Comparison of ENCODE assay signal across 20 cellular contexts in the genomic region with DNA sequence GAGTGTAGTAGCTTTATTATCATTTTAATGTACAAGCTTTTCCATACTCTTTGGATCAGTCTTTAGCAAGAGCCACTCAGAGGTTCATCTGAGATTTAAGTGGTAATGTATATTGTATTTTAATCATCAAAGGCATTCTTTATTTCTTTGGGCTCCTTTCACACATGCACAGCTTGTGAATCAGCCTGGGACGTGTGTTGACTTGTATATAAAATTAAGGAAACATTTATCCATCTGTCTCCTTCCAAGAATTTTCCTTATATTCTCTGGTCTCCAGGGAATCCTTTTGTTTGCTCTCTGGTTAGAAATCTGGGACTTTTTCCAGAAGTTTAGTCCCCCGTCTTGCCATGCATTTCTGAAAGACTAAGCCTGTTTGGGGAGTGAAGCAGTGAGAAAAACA.
DNase-seq lines count a peak whose midpoint lies in the region; ATAC-seq and TF ChIP-seq lines count a peak whose summit lies in the region.
"Had no signal": no experiment of that assay in that cellular context is flagged by ENCODE, and none has a peak within 500 bp of the region (broad histone marks: within the 10 kb centered on the region; RNA-seq: fewer than 3 reads in every experiment).

No MANE protein-coding gene starts in this region.

- no peaks in the 10 kb centered on the region for H3K9me3 ChIP-seq in ascending aorta

- DNase-seq in NCI-H1105 treated with DMSO at 0.1 percent for 48 hours (lab: John Stamatoyannopoulos, UW): peak; percentile 19
- no peak for DNase-seq in NCI-H1105 (lab: John Stamatoyannopoulos, UW)
- DNase-seq in NCI-H446 treated with DMSO at 0.1 percent for 48 hours (lab: John Stamatoyannopoulos, UW): peak; percentile 88
- peak; percentile 1 to 5 for DNase-seq in foreskin keratinocyte
- no peak for DNase-seq in kidney glomerular epithelial cell (lab: John Stamatoyannopoulos, UW)
- DNase-seq in ascending aorta (ENCODE audit: low spot score in 2 of 2): no peak
- DNase-seq in HPDE6-E6E7 (ENCODE audit: extremely low spot score): no peak
- DNase-seq: CD8-positive, alpha-beta memory T cell; DMS153; DND-41; MV-4-11; NCI-H2029 treated with DMSO at 0.1 percent for 48 hours; NCI-H226; NCI-H524; NCI-H82; SIG-M5 had no signal

- H3K36me3 ChIP-seq in ascending aorta: no peaks in the 10 kb centered on the region

- H3K4me1 ChIP-seq in foreskin keratinocyte (no peaks in the 10 kb centered on the region), ascending aorta (no peaks in the 10 kb centered on the region)

- no peak overlapping the region for H3K27ac ChIP-seq in foreskin keratinocyte
- no peak overlapping the region for H3K27ac ChIP-seq in ascending aorta
- H3K27ac ChIP-seq: 22Rv1, C4-2B, SK-N-MC had no signal

- no peak overlapping the region for H3K4me3 ChIP-seq in ascending aorta
- H3K4me3 ChIP-seq: SK-N-MC had no signal

- intact Hi-C loops in ascending aorta (cut with DNase I): no loop called here

- ATAC-seq in foreskin keratinocyte: no peak
- ATAC-seq: Panc1 had no signal

- H3K27me3 ChIP-seq in foreskin keratinocyte (no peaks in the 10 kb centered on the region), ascending aorta (no peaks in the 10 kb centered on the region)

- TF ChIP-seq CTCF in foreskin keratinocyte (conservative IDR thresholded peaks at IDR 0.05) (no peak), ascending aorta (IDR thresholded peaks at IDR 0.05) (no peak)

Comparison
In these comparisons a context has a peak if more than half of its experiments do, and no peak if none do; other contexts are left out.
1. DNase-seq: peak in NCI-H1105 treated with DMSO at 0.1 percent for 48 hours (single experiment), NCI-H446 treated with DMSO at 0.1 percent for 48 hours (single experiment) and foreskin keratinocyte (2 of 2); none in NCI-H1105 (single experiment), kidney glomerular epithelial cell (single experiment), ascending aorta (0 of 2) and HPDE6-E6E7 (single experiment).